ENCODE assay signal across 7 cellular contexts in the genomic region with DNA sequence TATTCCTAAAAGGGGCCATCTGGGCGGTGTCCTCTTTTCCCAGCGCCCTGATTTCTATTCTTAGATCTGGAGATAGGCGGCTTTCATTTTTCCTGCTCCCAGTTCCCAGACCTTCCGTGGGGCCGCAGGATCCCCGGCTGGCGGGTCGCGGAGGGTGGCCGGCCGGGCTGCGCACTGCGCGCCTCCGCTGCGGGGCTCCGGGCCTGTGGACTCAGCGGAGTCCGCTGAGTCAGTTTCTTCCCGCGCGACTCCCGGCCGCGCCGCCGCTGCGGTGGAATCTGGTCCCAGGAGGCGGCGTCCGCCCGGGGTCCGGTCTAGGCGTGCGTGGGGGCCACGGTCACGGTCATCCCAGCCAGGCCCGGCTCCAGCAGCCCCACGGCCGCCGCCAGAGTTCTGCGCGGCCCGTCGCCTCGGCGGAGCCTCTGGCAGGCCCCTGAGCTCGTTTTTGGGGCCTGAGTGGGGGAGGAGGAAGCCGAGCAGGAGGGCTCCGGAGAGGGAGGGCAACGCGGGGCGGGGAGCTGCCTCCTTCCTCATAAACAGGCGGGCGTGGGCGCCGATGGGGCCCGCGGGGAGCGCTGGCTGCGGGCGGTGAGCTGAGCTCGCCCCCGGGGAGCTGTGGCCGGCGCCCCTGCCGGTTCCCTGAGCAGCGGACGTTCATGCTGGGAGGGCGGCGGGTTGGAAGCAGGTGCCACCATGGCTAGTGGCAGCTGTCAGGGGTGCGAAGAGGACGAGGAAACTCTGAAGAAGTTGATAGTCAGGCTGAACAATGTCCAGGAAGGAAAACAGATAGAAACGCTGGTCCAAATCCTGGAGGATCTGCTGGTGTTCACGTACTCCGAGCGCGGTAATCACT. TPM values are rescaled to one million over a fixed set of nuclear protein-coding genes. Genes with fewer than 3 reads are reported as not detected.
DNase-seq lines count a peak whose midpoint lies in the region; ATAC-seq and FAIRE-seq lines count a peak whose summit lies in the region.

A gene (plus strand): TSS at position 559 of the 853 bp plus-strand sequence. CDS start 135 bp downstream, at position 694.

- H3K36me3 ChIP-seq in mucosa of stomach (ENCODE audit: control insufficient read depth, insufficient read depth, low read length): no peaks in the 10 kb centered on the region

- H3K27me3 ChIP-seq in mucosa of stomach (ENCODE audit: control insufficient read depth, insufficient read depth, low read length): peaks cover 17% of the 10 kb centered on the region

- ATAC-seq in HG02623 (IDR thresholded peaks at IDR 0.05; ENCODE audit: unreplicated experiment): peak; percentile 47
- peak; percentile 82 for ATAC-seq in esophagus mucosa

- no peaks in the 10 kb centered on the region for H3K4me1 ChIP-seq in mucosa of stomach (ENCODE audit: control insufficient read depth, insufficient read depth, low read length)

- no peak for DNase-seq in GM18507 (ENCODE audit: extremely low spot score, insufficient read length, low read depth)
- peak; percentile 13 for DNase-seq in NCI-H226
- DNase-seq in activated T-cell treated with anti-CD3 and anti-CD28 coated beads for 24 hours (ENCODE audit: low read depth): peak; percentile 7
- peak; percentile 40 for DNase-seq in stromal cell of bone marrow (ENCODE audit: low read depth)

- peak within 1 kb of the TSS; percentile 75 for H3K9ac ChIP-seq in mucosa of stomach (ENCODE audit: low read length)

- no peaks in the 10 kb centered on the region for H3K9me3 ChIP-seq in mucosa of stomach (ENCODE audit: control insufficient read depth, low read length)

- peak within 1 kb of the TSS; percentile 28 for H3K4me3 ChIP-seq in mucosa of stomach (ENCODE audit: low read length)

- FAIRE-seq in GM18507 (lab: Jason Lieb, UNC): peak; percentile 84

RNA-seq across cellular contexts. Expression of the gene that starts here (rescaled TPM):
- total RNA-seq in esophagus mucosa: 14.6 TPM
